ENCODE assay signal across 7 cellular contexts in genomic region chr19:48739835-48740704, GRCh38. TPM values are rescaled to one million over a fixed set of nuclear protein-coding genes. Genes with fewer than 3 reads are reported as not detected.
DNase-seq lines count a peak whose midpoint lies in the region; ATAC-seq, FAIRE-seq and TF ChIP-seq lines count a peak whose summit lies in the region.

TSS of gene RASIP1 (minus strand) at chr19:48740610. CDS start at chr19:48740282, 328 bp downstream.

- intact Hi-C loops in testis (cut with DNase I; ENCODE audit: low total_unique reads) = no loop called here

- ATAC-seq in activated naive CD4-positive, alpha-beta T cell treated with anti-CD3 and anti-CD28 coated beads, Interleukin-2, amount 50 U/mL, for 72 hours = no peak
- no peak for ATAC-seq in HG03095 (IDR thresholded peaks at IDR 0.05; ENCODE audit: unreplicated experiment)

- H3K27me3 ChIP-seq in bronchial epithelial cell (ENCODE audit: control insufficient read depth, insufficient read depth, low read length) = no peaks in the 10 kb centered on the region
- no peaks in the 10 kb centered on the region for H3K27me3 ChIP-seq in liver (ENCODE audit: control insufficient read depth in 4 of 4, insufficient read depth in 4 of 4, low read length in 3 of 4)
- H3K27me3 ChIP-seq in testis = no peaks in the 10 kb centered on the region

- H3K27ac Mint-ChIP-seq in activated naive CD4-positive, alpha-beta T cell treated with anti-CD3 and anti-CD28 coated beads, Interleukin-2, amount 50 U/mL, for 72 hours = no peak within 1 kb of the TSS

- no peaks in the 10 kb centered on the region for H3K9me3 Mint-ChIP-seq in activated naive CD4-positive, alpha-beta T cell treated with anti-CD3 and anti-CD28 coated beads, Interleukin-2, amount 50 U/mL, for 72 hours

- DNase-seq in NCI-H2081 treated with DMSO at 0.1 percent for 48 hours (lab: John Stamatoyannopoulos, UW) (peak; percentile 31), bronchial epithelial cell (ENCODE audit: low read depth) (no peak), testis (no peak), GM13976 (ENCODE audit: low spot score) (no peak)
- DNase-seq in activated naive CD4-positive, alpha-beta T cell treated with anti-CD3 and anti-CD28 coated beads, Interleukin-2, amount 50 U/mL, for 72 hours (ENCODE audit: low spot score in 2 of 2) = no peak

- no peaks in the 10 kb centered on the region for H3K36me3 Mint-ChIP-seq in activated naive CD4-positive, alpha-beta T cell treated with anti-CD3 and anti-CD28 coated beads, Interleukin-2, amount 50 U/mL, for 72 hours

- WGBS in liver = 67% methylated on average over 27 of the region's 27 CpGs
- 36 to 54% methylated on average over 13 to 27 of the region's 27 CpGs for WGBS in testis, 2 donors

- in situ Hi-C loops in GM13976 (cut with MboI; ENCODE audit: low sequenced_read_pairs, unreplicated experiment) = no loop called here

- H3K27ac ChIP-seq in liver (ENCODE audit: low read depth in 1 of 2, low read length in 2 of 2) = peak within 1 kb of the TSS; percentile 47 to 59
- peak within 1 kb of the TSS in 1 of 2 donors; percentile 59 for H3K27ac ChIP-seq in testis

- H3K4me1 ChIP-seq in liver (ENCODE audit: control insufficient read depth in 4 of 4, insufficient read depth in 4 of 4, low read length in 3 of 4) = peaks cover 2 to 9% (median 7%) of the 10 kb centered on the region in 4 donors
- no peaks in the 10 kb centered on the region for H3K4me1 ChIP-seq in testis

- TF ChIP-seq POLR2A in testis (IDR thresholded peaks at IDR 0.05) = no peak

- H3K9ac ChIP-seq in liver (ENCODE audit: low read depth in 1 of 2, low read length in 2 of 2) = peak within 1 kb of the TSS; percentile 5 to 47

- H3K9me3 ChIP-seq in liver (ENCODE audit: control insufficient read depth in 4 of 4, low read length in 3 of 4) (no peaks in the 10 kb centered on the region), testis (no peaks in the 10 kb centered on the region)

- no peak for TF ChIP-seq RAD21 in liver (IDR thresholded peaks at IDR 0.05)

- TF ChIP-seq CTCF in bronchial epithelial cell (IDR thresholded peaks at IDR 0.05; ENCODE audit: insufficient read depth, low read length, severe bottlenecking) = no peak
- TF ChIP-seq CTCF in liver (IDR thresholded peaks at IDR 0.05; ENCODE audit: low read depth, low read length, missing input control) = no peak
- no peak for TF ChIP-seq CTCF in testis (IDR thresholded peaks at IDR 0.05)
- TF ChIP-seq CTCF in GM13976 (IDR thresholded peaks at IDR 0.05; ENCODE audit: borderline replicate concordance, control extremely low read depth, extremely low read depth, insufficient read depth, missing control alignments) = no peak

- no peak for FAIRE-seq in bronchial epithelial cell (lab: Jason Lieb, UNC)

- H3K36me3 ChIP-seq in bronchial epithelial cell (ENCODE audit: control insufficient read depth, insufficient read depth, low read length) = no peaks in the 10 kb centered on the region
- no peaks in the 10 kb centered on the region for H3K36me3 ChIP-seq in liver (ENCODE audit: control insufficient read depth in 4 of 4, insufficient read depth in 3 of 4, low read depth in 1 of 4, low read length in 3 of 4)
- H3K36me3 ChIP-seq in testis (ENCODE audit: low read depth, missing control alignments) = no peaks in the 10 kb centered on the region

- H3K4me3 ChIP-seq in bronchial epithelial cell (ENCODE audit: low read depth, low read length) (peak within 1 kb of the TSS; percentile 44), liver (ENCODE audit: low read depth in 1 of 3, low read length in 3 of 3) (peak within 1 kb of the TSS; percentile 26 to 49 (median 35)), testis (peak within 1 kb of the TSS; percentile 52 to 54)

TF ChIP-seq in liver, 16 proteins besides CTCF, POLR2A, EP300 and RAD21:
- TF ChIP-seq JUND (IDR thresholded peaks at IDR 0.05) = no peak
- no peak for TF ChIP-seq HNF4G (IDR thresholded peaks at IDR 0.05)
- no peak for TF ChIP-seq REST (IDR thresholded peaks at IDR 0.05)
- no peak for TF ChIP-seq FOXA1 (IDR thresholded peaks at IDR 0.05)
- TF ChIP-seq NR2F2 (IDR thresholded peaks at IDR 0.05) = peak; percentile 1
- TF ChIP-seq TAF1 (conservative IDR thresholded peaks at IDR 0.05) = peak; percentile 17

RNA-seq across cellular contexts. Expression of gene RASIP1, which starts in this region (rescaled TPM):
- total RNA-seq in bronchial epithelial cell (2.4 and 2.9 TPM in 2 replicates), liver (1 to 10 TPM; 4.8 to 5.4 TPM), testis (10 to 100 TPM; 11.2 to 21.4 TPM)
- polyA plus RNA-seq in liver (1 to 10 TPM; 1.8 to 4.3 TPM), testis (ENCODE audit: insufficient read depth, low read depth, low replicate concordance) (8.8 TPM)
- total RNA-seq in activated naive CD4-positive, alpha-beta T cell treated with anti-CD3 and anti-CD28 coated beads, Interleukin-2, amount 50 U/mL, for 72 hours = under 1 TPM; 0.19 to 0.66 TPM
